Comparison of ENCODE assay signal across 19 cellular contexts in the genomic region with DNA sequence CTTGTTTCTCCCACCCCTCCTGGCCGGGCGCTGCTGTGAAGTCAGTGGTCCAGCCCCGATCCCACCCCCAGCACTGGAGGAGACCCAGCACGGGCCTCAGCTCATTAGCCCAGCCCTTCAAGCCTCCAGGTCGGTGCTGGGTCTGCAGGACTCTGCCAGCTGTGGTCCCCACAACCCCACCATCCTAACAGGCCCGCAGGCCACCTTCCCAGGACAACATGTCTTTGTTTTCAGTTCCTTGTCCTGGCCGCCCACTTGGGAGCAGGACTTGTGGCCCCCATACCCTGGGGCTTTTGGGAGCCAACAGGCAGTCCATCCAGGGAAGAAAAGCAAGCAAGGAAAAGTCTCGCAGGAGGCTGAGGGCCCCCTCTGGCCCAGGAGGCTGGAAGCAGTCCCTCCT. TPM values are rescaled to one million over a fixed set of nuclear protein-coding genes. Genes with fewer than 3 reads are reported as not detected.
DNase-seq lines count a peak whose midpoint lies in the region; ATAC-seq and TF ChIP-seq lines count a peak whose summit lies in the region.
"Had no signal": no experiment of that assay in that cellular context is flagged by ENCODE, and none has a peak within 500 bp of the region (broad histone marks: within the 10 kb centered on the region; RNA-seq: fewer than 3 reads in every experiment).

No MANE protein-coding gene starts in this region.

- peak overlapping the region; percentile 91 to 97 for H3K27ac Mint-ChIP-seq in effector memory CD8-positive, alpha-beta T cell
- H3K27ac Mint-ChIP-seq in natural killer cell, result peak overlapping the region; percentile 80 to 94

- no peaks in the 10 kb centered on the region for H3K9me3 Mint-ChIP-seq in effector memory CD8-positive, alpha-beta T cell
- no peaks in the 10 kb centered on the region for H3K9me3 Mint-ChIP-seq in natural killer cell

- no peaks in the 10 kb centered on the region for H3K27me3 Mint-ChIP-seq in effector memory CD8-positive, alpha-beta T cell
- H3K27me3 Mint-ChIP-seq in natural killer cell (ENCODE audit: low read depth in 2 of 2), result peaks cover 0 to 4% of the 10 kb centered on the region in 2 donors

- intact Hi-C loops in natural killer cell (cut with micrococcal nuclease), result no loop called here

- no peak overlapping the region for H3K9ac ChIP-seq in BLaER1 treated with 17β-estradiol and CSF1 and Interleukin-3, amounts not matched to agents 10 nM and 100 nM
- peak overlapping the region; percentile 37 for H3K9ac ChIP-seq in NT2/D1 (ENCODE audit: insufficient read length, low read depth)
- H3K9ac ChIP-seq: GM23248 had no signal

- peak overlapping the region in 1 of 2 donors; percentile 90 for H3K4me3 Mint-ChIP-seq in effector memory CD8-positive, alpha-beta T cell
- no peak overlapping the region for H3K4me3 Mint-ChIP-seq in natural killer cell
- H3K4me3 Mint-ChIP-seq: CD14-positive monocyte had no signal

- no peaks in the 10 kb centered on the region for H3K27me3 ChIP-seq in BLaER1 treated with 17β-estradiol and CSF1 and Interleukin-3, amounts not matched to agents 10 nM and 100 nM
- H3K27me3 ChIP-seq in NT2/D1 (ENCODE audit: insufficient read depth, insufficient read length) (no peaks in the 10 kb centered on the region), BE2C (no peaks in the 10 kb centered on the region)
- H3K27me3 ChIP-seq: MG63 had no signal

- peaks cover 27% of the 10 kb centered on the region for H3K36me3 Mint-ChIP-seq in effector memory CD8-positive, alpha-beta T cell (ENCODE audit: insufficient read depth)
- no peaks in the 10 kb centered on the region for H3K36me3 Mint-ChIP-seq in natural killer cell
- H3K36me3 Mint-ChIP-seq: CD14-positive monocyte had no signal

- H3K27ac ChIP-seq in BLaER1 treated with 17β-estradiol and CSF1 and Interleukin-3, amounts not matched to agents 10 nM and 100 nM, result no peak overlapping the region
- H3K27ac ChIP-seq: GM23248 had no signal

- DNase-seq in NT2/D1 (ENCODE audit: low read depth, low spot score) (no peak), natural killer cell (no peak), HCEC 1CT (no peak), NK-92 (lab: John Stamatoyannopoulos, UW; ENCODE audit: unreplicated experiment) (no peak), BE2C (no peak)
- no peak for DNase-seq in effector memory CD8-positive, alpha-beta T cell
- DNase-seq in stimulated activated CD4-positive, alpha-beta T cell treated with anti-CD3 and anti-CD28 coated beads, Interleukin-15, amount 100 ng/mL, for 24 hours, result no peak
- DNase-seq: Calu3, DMS79 treated with DMSO at 0.1 percent for 48 hours, GF-D8, GM23248, MG63, NCI-H1105, NCI-H2029, NCI-H2171 treated with DMSO at 0.1 percent for 48 hours, NCI-H510A, SHP77 treated with DMSO at 0.1 percent for 48 hours had no signal

- H3K36me3 ChIP-seq in BLaER1 treated with 17β-estradiol and CSF1 and Interleukin-3, amounts not matched to agents 10 nM and 100 nM, result peaks cover 0 to 10% (median 0%) of the 10 kb centered on the region in 11 experiments; a peak in 4 of 22 replicates
- no peaks in the 10 kb centered on the region for H3K36me3 ChIP-seq in NT2/D1 (ENCODE audit: insufficient read depth, insufficient read length, low read length)
- H3K36me3 ChIP-seq in BE2C, result no peaks in the 10 kb centered on the region
- H3K36me3 ChIP-seq: MG63 had no signal

- H3K4me1 Mint-ChIP-seq in effector memory CD8-positive, alpha-beta T cell (ENCODE audit: low read depth in 2 of 2), result peaks cover 12 to 21% of the 10 kb centered on the region in 2 donors
- peaks cover 21 to 22% of the 10 kb centered on the region in 2 donors for H3K4me1 Mint-ChIP-seq in natural killer cell

- peaks cover 9 to 19% (median 14%) of the 10 kb centered on the region in 11 experiments; a peak in 19 of 22 replicates for H3K9me3 ChIP-seq in BLaER1 treated with 17β-estradiol and CSF1 and Interleukin-3, amounts not matched to agents 10 nM and 100 nM (replicated peaks in 1 of 11)
- no peaks in the 10 kb centered on the region for H3K9me3 ChIP-seq in NT2/D1 (ENCODE audit: insufficient read depth, low read length)
- no peaks in the 10 kb centered on the region for H3K9me3 ChIP-seq in BE2C
- H3K9me3 ChIP-seq: MG63 had no signal

- no peaks in the 10 kb centered on the region for H4K20me1 ChIP-seq in BLaER1 treated with 17β-estradiol and CSF1 and Interleukin-3, amounts not matched to agents 10 nM and 100 nM

- no peak for ATAC-seq in effector memory CD8-positive, alpha-beta T cell (replicated peaks)
- no peak for ATAC-seq in natural killer cell

- peak overlapping the region in 7 of 11 experiments; percentile 10 to 58 (median 29); a peak in 10 of 22 replicates for H3K4me2 ChIP-seq in BLaER1 treated with 17β-estradiol and CSF1 and Interleukin-3, amounts not matched to agents 10 nM and 100 nM

- TF ChIP-seq CTCF in natural killer cell (IDR thresholded peaks at IDR 0.05) (no peak), BE2C (IDR thresholded peaks at IDR 0.05; ENCODE audit: low read depth, low read length) (no peak)

- H3K4me3 ChIP-seq in BLaER1 treated with 17β-estradiol and CSF1 and Interleukin-3, amounts not matched to agents 10 nM and 100 nM, result no peak overlapping the region
- H3K4me3 ChIP-seq in NT2/D1 (ENCODE audit: insufficient read length, low read depth) (no peak overlapping the region), BE2C (ENCODE audit: low read depth, low read length) (no peak overlapping the region)
- H3K4me3 ChIP-seq: GM23248, MG63 had no signal

- peaks cover 10 to 45% (median 38%) of the 10 kb centered on the region in 10 experiments for H3K4me1 ChIP-seq in BLaER1 treated with 17β-estradiol and CSF1 and Interleukin-3, amounts not matched to agents 10 nM and 100 nM
- H3K4me1 ChIP-seq in NT2/D1 (ENCODE audit: insufficient read depth, insufficient read length) (peaks cover 15% of the 10 kb centered on the region), BE2C (peaks cover 4% of the 10 kb centered on the region; the same call in 1 of the 2 replicates)

RNA-seq across cellular contexts. Expression of a gene that starts 60.0 kb away (rescaled TPM):
- under 1 TPM in 1 of 3 donors, not detected in 2; 0.15 TPM for total RNA-seq in natural killer cell
- polyA plus RNA-seq in BE2C (2012; ENCODE audit: insufficient read depth, insufficient read length, low read depth), result 0.74 TPM
- total RNA-seq: Calu3, GM23248 had no signal
- polyA plus RNA-seq: CD14-positive monocyte, GM23248 had no signal
